In genomic region chr13:20773194-20774080, GRCh38 we compare ENCODE assay signal across 1 cellular context.
TF ChIP-seq lines count a peak whose summit lies in the region.

TSS of gene EEF1AKMT1 (minus strand) at chr13:20773961. CDS start at chr13:20757598, 16,363 bp downstream.

TF ChIP-seq in HepG2, 621 proteins besides CTCF, POLR2A, EP300 and RAD21 (continued from another document and continues in another):
- no peak for TF ChIP-seq XBP1 (CRISPR knock-in tag; IDR thresholded peaks at IDR 0.05)
- TF ChIP-seq JDP2 (CRISPR knock-in tag; IDR thresholded peaks at IDR 0.05; ENCODE audit: borderline replicate concordance), result no peak
- no peak for TF ChIP-seq MTA3 (CRISPR knock-in tag; IDR thresholded peaks at IDR 0.05)
- TF ChIP-seq FOSL2 (CRISPR knock-in tag; IDR thresholded peaks at IDR 0.05), result peak; percentile 23; the same call in 1 of the 2 replicates
- TF ChIP-seq NPAS2 (CRISPR knock-in tag; IDR thresholded peaks at IDR 0.05; ENCODE audit: borderline replicate concordance), result no peak
- TF ChIP-seq NONO (IDR thresholded peaks at IDR 0.05), result no peak
- TF ChIP-seq NONO (CRISPR knock-in tag; conservative IDR thresholded peaks at IDR 0.05), result peak; percentile 42; the same call in 1 of the 2 replicates
- TF ChIP-seq MAZ (IDR thresholded peaks at IDR 0.05; ENCODE audit: borderline replicate concordance, low read depth, low read length), result no peak
- peak; percentile 66; the same call in 1 of the 2 replicates for TF ChIP-seq MAZ (CRISPR knock-in tag; IDR thresholded peaks at IDR 0.05; ENCODE audit: low read depth)
- peak; percentile 87 for TF ChIP-seq GABPB1 (CRISPR knock-in tag; IDR thresholded peaks at IDR 0.05)
- TF ChIP-seq ZNF276 (CRISPR knock-in tag; IDR thresholded peaks at IDR 0.05; ENCODE audit: low read depth), result no peak
- no peak for TF ChIP-seq RFXAP (CRISPR knock-in tag; IDR thresholded peaks at IDR 0.05; ENCODE audit: borderline replicate concordance)
- peak; percentile 39; the same call in 1 of the 2 replicates for TF ChIP-seq BHLHE40 (IDR thresholded peaks at IDR 0.05; ENCODE audit: low read length)
- TF ChIP-seq ZZZ3 (CRISPR knock-in tag; IDR thresholded peaks at IDR 0.05; ENCODE audit: borderline replicate concordance), result peak; percentile 49; the same call in 1 of the 2 replicates
- TF ChIP-seq HNF1A (IDR thresholded peaks at IDR 0.05; ENCODE audit: low read depth), result no peak
- no peak for TF ChIP-seq HNF1A (CRISPR knock-in tag; IDR thresholded peaks at IDR 0.05; ENCODE audit: borderline replicate concordance)
- TF ChIP-seq ZNF326 (CRISPR knock-in tag; IDR thresholded peaks at IDR 0.05; ENCODE audit: borderline replicate concordance), result no peak
- no peak for TF ChIP-seq SRSF9 (IDR thresholded peaks at IDR 0.05; ENCODE audit: borderline replicate concordance, insufficient read depth, low read depth, low read length, poor library complexity, severe bottlenecking)
- TF ChIP-seq ZNF230 (CRISPR knock-in tag; IDR thresholded peaks at IDR 0.05), result peak; percentile 95; the same call in 1 of the 2 replicates
- TF ChIP-seq HBP1 (CRISPR knock-in tag; IDR thresholded peaks at IDR 0.05; ENCODE audit: low read depth), result peak; percentile 52; the same call in 1 of the 2 replicates
- peak; percentile 22; the same call in 1 of the 2 replicates for TF ChIP-seq TSC22D2 (CRISPR knock-in tag; IDR thresholded peaks at IDR 0.05; ENCODE audit: borderline replicate concordance)
- 0 out of 2 replicates have a peak, but pooled peaks have one; percentile 76 for TF ChIP-seq ZNF567 (CRISPR knock-in tag; IDR thresholded peaks at IDR 0.05; ENCODE audit: borderline replicate concordance)
- 0 out of 2 replicates have a peak, but pooled peaks have one; percentile 24 for TF ChIP-seq MIXL1 (CRISPR knock-in tag; IDR thresholded peaks at IDR 0.05)
- TF ChIP-seq ARID5B (CRISPR knock-in tag; IDR thresholded peaks at IDR 0.05), result peak; percentile 31; the same call in 1 of the 2 replicates
- no peak for TF ChIP-seq TEAD2 (CRISPR knock-in tag; IDR thresholded peaks at IDR 0.05)
- peak; percentile 78; the same call in 1 of the 2 replicates for TF ChIP-seq ZNF431 (CRISPR knock-in tag; IDR thresholded peaks at IDR 0.05; ENCODE audit: borderline replicate concordance, low read depth)
- no peak for TF ChIP-seq CEBPZ (IDR thresholded peaks at IDR 0.05; ENCODE audit: low read length)
- TF ChIP-seq ATAD3A (CRISPR knock-in tag; IDR thresholded peaks at IDR 0.05), result no peak
- TF ChIP-seq PHB2 (IDR thresholded peaks at IDR 0.05; ENCODE audit: partially characterized antibody), result no peak
- no peak for TF ChIP-seq CHD2 (IDR thresholded peaks at IDR 0.05; ENCODE audit: low read depth, low read length)
- TF ChIP-seq TEAD3 (CRISPR knock-in tag; optimal IDR thresholded peaks at IDR 0.05; ENCODE audit: borderline replicate concordance), result no peak
- TF ChIP-seq SRSF1 (optimal IDR thresholded peaks at IDR 0.05; ENCODE audit: low read depth, low read length), result no peak
- TF ChIP-seq ZNF777 (CRISPR knock-in tag; IDR thresholded peaks at IDR 0.05), result peak; percentile 64
- TF ChIP-seq THAP9 (CRISPR knock-in tag; IDR thresholded peaks at IDR 0.05; ENCODE audit: borderline replicate concordance), result peak; percentile 83
- TF ChIP-seq IKZF1 (IDR thresholded peaks at IDR 0.05), result no peak
- TF ChIP-seq NCOR1 (IDR thresholded peaks at IDR 0.05; ENCODE audit: borderline replicate concordance, low read length), result no peak
- 0 out of 2 replicates have a peak, but pooled peaks have one; percentile 0 for TF ChIP-seq RXRB (CRISPR knock-in tag; IDR thresholded peaks at IDR 0.05; ENCODE audit: borderline replicate concordance)
- TF ChIP-seq PLRG1 (conservative IDR thresholded peaks at IDR 0.05), result no peak
- TF ChIP-seq DNMT1 (CRISPR knock-in tag; IDR thresholded peaks at IDR 0.05), result no peak
- TF ChIP-seq JUN (CRISPR knock-in tag; IDR thresholded peaks at IDR 0.05), result no peak
- TF ChIP-seq ZNF557 (CRISPR knock-in tag; IDR thresholded peaks at IDR 0.05), result no peak
- TF ChIP-seq ZBTB42 (CRISPR knock-in tag; IDR thresholded peaks at IDR 0.05), result peak; percentile 76; the same call in 1 of the 2 replicates
- TF ChIP-seq ZNF562 (CRISPR knock-in tag; IDR thresholded peaks at IDR 0.05; ENCODE audit: borderline replicate concordance), result no peak
- no peak for TF ChIP-seq ZNF660 (CRISPR knock-in tag; IDR thresholded peaks at IDR 0.05; ENCODE audit: borderline replicate concordance, low read depth)
- TF ChIP-seq PRPF4 (IDR thresholded peaks at IDR 0.05; ENCODE audit: low read depth, low read length, poor library complexity, severe bottlenecking), result no peak
- TF ChIP-seq ZFP36 (IDR thresholded peaks at IDR 0.05; ENCODE audit: borderline replicate concordance, low read depth, low read length, partially characterized antibody), result no peak
- peak; percentile 64; the same call in 1 of the 2 replicates for TF ChIP-seq MXD1 (CRISPR knock-in tag; IDR thresholded peaks at IDR 0.05)
- no peak; the same call in 1 of the 2 replicates for TF ChIP-seq ZNF841 (CRISPR knock-in tag; IDR thresholded peaks at IDR 0.05; ENCODE audit: borderline replicate concordance)
- peak in 1 of 2 experiments; percentile 18; a peak in 1 of 4 replicates for TF ChIP-seq NR2F1 (CRISPR knock-in tag; IDR thresholded peaks at IDR 0.05)
